ENCODE assay signal across 8 cellular contexts in genomic region chr11:32829680-32830412, GRCh38. TPM values are rescaled to one million over a fixed set of nuclear protein-coding genes. Genes with fewer than 3 reads are reported as not detected.
DNase-seq lines count a peak whose midpoint lies in the region; ATAC-seq and TF ChIP-seq lines count a peak whose summit lies in the region.

Gene PRRG4, plus strand, starts transcription at chr11:32829927. Its CDS starts 603 bp downstream, at chr11:32830530.

- H3K4me3 Mint-ChIP-seq in activated CD4-positive, alpha-beta T cell treated with anti-CD3 and anti-CD28 coated beads for 36 hours = peak within 1 kb of the TSS; percentile 76
- H3K4me3 Mint-ChIP-seq in WTC11 = peak within 1 kb of the TSS; percentile 86

- no peaks in the 10 kb centered on the region for H3K9me3 ChIP-seq in mucosa of rectum (ENCODE audit: control insufficient read depth in 2 of 2, low read length in 2 of 2)

- peak within 1 kb of the TSS; percentile 67 for H3K27ac Mint-ChIP-seq in activated CD4-positive, alpha-beta T cell treated with anti-CD3 and anti-CD28 coated beads for 36 hours
- no peak within 1 kb of the TSS; the same call in 1 of the 2 replicates for H3K27ac Mint-ChIP-seq in WTC11

- POLR2A ChIA-PET in activated CD4-positive, alpha-beta T cell treated with anti-CD3 and anti-CD28 coated beads for 36 hours (lab: Charles Lee) = no interaction called here
- POLR2A ChIA-PET in WTC11 (lab: Charles Lee) = no interaction called here

- H3K4me1 Mint-ChIP-seq in activated CD4-positive, alpha-beta T cell treated with anti-CD3 and anti-CD28 coated beads for 36 hours = peaks cover 4% of the 10 kb centered on the region
- H3K4me1 Mint-ChIP-seq in WTC11 = peaks cover 17% of the 10 kb centered on the region

- peak within 1 kb of the TSS; percentile 68 to 94 for H3K9ac ChIP-seq in mucosa of rectum (ENCODE audit: low read depth in 1 of 2, low read length in 2 of 2)

- CTCF ChIA-PET in activated CD4-positive, alpha-beta T cell treated with anti-CD3 and anti-CD28 coated beads for 36 hours (lab: Charles Lee) = interaction anchor here (1.0 kb wide), 1 partner anchor 9 kb away, joined by 3 read pairs; no protein-coding TSS in a partner anchor
- CTCF ChIA-PET in WTC11 (lab: Charles Lee) = interaction anchor here (0.7 to 1.3 kb wide), 3 partner anchors 11 to 21 kb away, joined by 3 to 6 read pairs (median 3); no protein-coding TSS in a partner anchor

- H3K27me3 Mint-ChIP-seq in activated CD4-positive, alpha-beta T cell treated with anti-CD3 and anti-CD28 coated beads for 36 hours = peaks cover 36% of the 10 kb centered on the region
- H3K27me3 Mint-ChIP-seq in WTC11 (ENCODE audit: low read depth) = peaks cover 37% of the 10 kb centered on the region

- H3K27me3 ChIP-seq in mucosa of rectum (ENCODE audit: control insufficient read depth in 2 of 2, insufficient read depth in 2 of 2, low read length in 2 of 2) = no peaks in the 10 kb centered on the region

- H3K27ac ChIP-seq in mucosa of rectum (ENCODE audit: low read depth in 2 of 2, low read length in 2 of 2) (peak within 1 kb of the TSS; percentile 86 to 93), substantia nigra (ENCODE audit: low read depth, low read length, poor library complexity, severe bottlenecking) (no peak within 1 kb of the TSS)

- no peak for TF ChIP-seq CTCF in WTC11 (IDR thresholded peaks at IDR 0.05)
- no peak for TF ChIP-seq CTCF in epithelial cell of proximal tubule (conservative IDR thresholded peaks at IDR 0.05; ENCODE audit: low read depth, low read length)

- H3K36me3 ChIP-seq in mucosa of rectum (ENCODE audit: control insufficient read depth in 2 of 2, insufficient read depth in 2 of 2, low read length in 2 of 2) = no peaks in the 10 kb centered on the region

- no peaks in the 10 kb centered on the region for H3K9me3 Mint-ChIP-seq in activated CD4-positive, alpha-beta T cell treated with anti-CD3 and anti-CD28 coated beads for 36 hours (ENCODE audit: low read depth)
- no peaks in the 10 kb centered on the region for H3K9me3 Mint-ChIP-seq in WTC11

- peak within 1 kb of the TSS; percentile 71 for H3K4me3 ChIP-seq in epithelial cell of proximal tubule (ENCODE audit: low read depth, low read length)
- peak within 1 kb of the TSS; percentile 87 to 88 for H3K4me3 ChIP-seq in mucosa of rectum (ENCODE audit: low read length in 2 of 2)

- intact Hi-C loops in activated CD4-positive, alpha-beta T cell treated with anti-CD3 and anti-CD28 coated beads for 36 hours (cut with DNase I, micrococcal nuclease) = loop anchor here in 1 of 2 experiments (2.0 kb wide), 1 partner anchor 63 kb away; the partner anchor contains the start of gene QSER1

- peak; percentile 89 for ATAC-seq in activated CD4-positive, alpha-beta T cell treated with anti-CD3 and anti-CD28 coated beads for 36 hours
- ATAC-seq in WTC11 = peak; percentile 88

- DNase-seq in activated CD4-positive, alpha-beta T cell treated with anti-CD3 and anti-CD28 coated beads for 36 hours = peak; percentile 75
- no peak for DNase-seq in activated CD4-positive, alpha-beta T cell treated with anti-CD3 and anti-CD28 coated beads, Interleukin-2, amount 50 U/mL, for 1 hour
- DNase-seq in HCEC 1CT (peak; percentile 30), M059J (ENCODE audit: low read depth) (peak; percentile 75), WTC11 (ENCODE audit: low spot score) (peak; percentile 71), epithelial cell of proximal tubule (ENCODE audit: low read depth) (no peak), substantia nigra (lab: John Stamatoyannopoulos, UW) (peak in 30 of 49 donors; percentile 1 to 45 (median 16))

- no peaks in the 10 kb centered on the region for H3K36me3 Mint-ChIP-seq in activated CD4-positive, alpha-beta T cell treated with anti-CD3 and anti-CD28 coated beads for 36 hours (ENCODE audit: low read depth)
- no peaks in the 10 kb centered on the region; the same call in 1 of the 2 replicates for H3K36me3 Mint-ChIP-seq in WTC11

- H3K4me1 ChIP-seq in mucosa of rectum (ENCODE audit: control insufficient read depth in 2 of 2, insufficient read depth in 2 of 2, low read length in 2 of 2) = peaks cover 3 to 6% of the 10 kb centered on the region in 2 donors

TF ChIP-seq in WTC11, 78 proteins besides CTCF, POLR2A, EP300 and RAD21 (continues in another document):
- TF ChIP-seq KAT7 (CRISPR knock-in tag; IDR thresholded peaks at IDR 0.05; ENCODE audit: borderline replicate concordance) = 0 out of 2 replicates have a peak, but pooled peaks have one; percentile 49
- no peak for TF ChIP-seq PRDM15 (CRISPR knock-in tag; IDR thresholded peaks at IDR 0.05)
- peak; percentile 38; the same call in 1 of the 2 replicates for TF ChIP-seq ZNF219 (CRISPR knock-in tag; IDR thresholded peaks at IDR 0.05; ENCODE audit: borderline replicate concordance)
- TF ChIP-seq EMX1 (CRISPR knock-in tag; IDR thresholded peaks at IDR 0.05) = no peak
- TF ChIP-seq FOXP4 (CRISPR knock-in tag; IDR thresholded peaks at IDR 0.05) = no peak; the same call in 1 of the 2 replicates
- TF ChIP-seq NFYB (CRISPR knock-in tag; conservative IDR thresholded peaks at IDR 0.05; ENCODE audit: low read depth) = 0 out of 2 replicates have a peak, but pooled peaks have one; percentile 13
- no peak for TF ChIP-seq MYBL2 (CRISPR knock-in tag; IDR thresholded peaks at IDR 0.05)
- no peak for TF ChIP-seq IRF2 (CRISPR knock-in tag; IDR thresholded peaks at IDR 0.05; ENCODE audit: borderline replicate concordance, low read depth)
- TF ChIP-seq ELF4 (CRISPR knock-in tag; IDR thresholded peaks at IDR 0.05; ENCODE audit: low read depth) = no peak

RNA-seq across cellular contexts. Expression of gene PRRG4, which starts in this region (rescaled TPM):
- total RNA-seq in activated CD4-positive, alpha-beta T cell treated with anti-CD3 and anti-CD28 coated beads for 36 hours = under 1 TPM; 0.18 to 0.23 TPM
- total RNA-seq in M059J (2014; rRNA removed; shearing (Covaris generic)) = 4.4 and 4.7 TPM in 2 replicates
- 0.87 to 1.1 TPM (median 1.1 TPM) in 3 replicates for total RNA-seq in WTC11 (2021)
- total RNA-seq in epithelial cell of proximal tubule = 2.7 and 3.1 TPM in 2 replicates

Comparison
In these comparisons a context has a peak if more than half of its experiments do, and no peak if none do; other contexts are left out.
1. Peak in DNase-seq and ATAC-seq in activated CD4-positive, alpha-beta T cell treated with anti-CD3 and anti-CD28 coated beads for 36 hours; RNA of the gene not detected or under 1 TPM.
2. DNase-seq: peak in HCEC 1CT (single experiment), M059J (single experiment), WTC11 (single experiment) and substantia nigra (30 of 49); none in activated CD4-positive, alpha-beta T cell treated with anti-CD3 and anti-CD28 coated beads, Interleukin-2, amount 50 U/mL, for 1 hour (single experiment) and epithelial cell of proximal tubule (single experiment).